In the genomic region with DNA sequence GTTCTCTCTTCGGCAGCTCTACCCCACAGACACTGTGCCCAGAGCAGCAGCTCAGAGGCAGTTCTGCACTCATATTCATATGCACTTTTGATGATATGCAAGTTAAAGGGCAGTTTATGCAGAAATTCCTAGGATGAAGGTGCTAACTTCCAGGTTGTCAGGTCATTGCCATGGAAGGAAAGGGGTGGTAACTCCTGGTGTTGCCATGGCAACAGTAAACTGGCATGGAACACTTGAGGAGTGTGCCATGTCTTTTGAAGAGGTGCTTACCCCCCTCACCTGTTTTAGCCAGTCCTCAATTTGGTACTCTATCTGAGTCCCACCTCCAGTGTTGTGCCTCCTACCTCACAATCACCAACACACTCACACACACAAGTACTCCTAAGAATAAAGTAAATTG, we compare ENCODE assay signal across 14 cellular contexts.
"Had no signal": no experiment of that assay in that cellular context is flagged by ENCODE, and none has a peak within 500 bp of the region (broad histone marks: within the 10 kb centered on the region; RNA-seq: fewer than 3 reads in every experiment).

No MANE protein-coding gene starts in this region.

- H3K27me3 ChIP-seq: cardiac muscle cell, left lung had no signal

- H3K4me3 ChIP-seq: cardiac muscle cell, heart left ventricle, left lung had no signal

- H3K4me1 ChIP-seq: heart left ventricle, left lung had no signal

- H3K4me3 Mint-ChIP-seq: activated B cell treated with CpG ODN at 0.5 μM for 24 hours; activated CD8-positive, alpha-beta T cell treated with anti-CD3 and anti-CD28 coated beads for 36 hours; activated T-cell treated with anti-CD3 and anti-CD28 coated beads, Interleukin-2, amount 50 U/mL, for 4 hours; memory B cell; nephron progenitor cell; stimulated activated memory B cell treated with anti-CD40 and anti-IgM and Interleukin-4, amounts not matched to agents 10 μg/mL and 1 μg/mL and 100 μg/mL, for 72 hours had no signal

- H3K27ac Mint-ChIP-seq: activated B cell treated with CpG ODN at 0.5 μM for 24 hours; activated CD8-positive, alpha-beta T cell treated with anti-CD3 and anti-CD28 coated beads for 36 hours; memory B cell; nephron progenitor cell; stimulated activated memory B cell treated with anti-CD40 and anti-IgM and Interleukin-4, amounts not matched to agents 10 μg/mL and 1 μg/mL and 100 μg/mL, for 72 hours had no signal

- H3K4me1 Mint-ChIP-seq: activated B cell treated with CpG ODN at 0.5 μM for 24 hours; memory B cell; stimulated activated memory B cell treated with anti-CD40 and anti-IgM and Interleukin-4, amounts not matched to agents 10 μg/mL and 1 μg/mL and 100 μg/mL, for 72 hours had no signal

- ATAC-seq: activated CD8-positive, alpha-beta T cell treated with anti-CD3 and anti-CD28 coated beads for 36 hours; activated T-cell treated with anti-CD3 and anti-CD28 coated beads, Interleukin-2, amount 50 U/mL, for 4 hours; heart left ventricle; left lung; stimulated activated memory B cell treated with anti-CD40 and anti-IgM and Interleukin-4, amounts not matched to agents 10 μg/mL and 1 μg/mL and 100 μg/mL, for 72 hours had no signal

- H3K36me3 Mint-ChIP-seq: memory B cell; stimulated activated memory B cell treated with anti-CD40 and anti-IgM and Interleukin-4, amounts not matched to agents 10 μg/mL and 1 μg/mL and 100 μg/mL, for 72 hours had no signal

- H3K36me3 ChIP-seq: cardiac muscle cell, heart left ventricle, left lung had no signal

- DNase-seq: activated B cell treated with CpG ODN at 0.5 μM for 24 hours; activated CD4-positive, alpha-beta T cell treated with anti-CD3 and anti-CD28 coated beads for 48 hours; activated CD8-positive, alpha-beta T cell treated with anti-CD3 and anti-CD28 coated beads for 36 hours; activated effector memory CD4-positive, alpha-beta T cell treated with Interleukin-2 at 50 U/mL for 16 hours; activated naive CD4-positive, alpha-beta T cell treated with anti-CD3 and anti-CD28 coated beads, Interleukin-2, amount 50 U/mL, for 16 hours; activated T-cell treated with anti-CD3 and anti-CD28 coated beads, Interleukin-2, amount 50 U/mL, for 4 hours; heart left ventricle; left lung; nephron progenitor cell; occipital lobe; stimulated activated CD4-positive, alpha-beta T cell treated with anti-CD3 and anti-CD28 coated beads, Interleukin-2, amount 100 ng/mL, for 48 hours had no signal

- H3K27me3 Mint-ChIP-seq: activated B cell treated with CpG ODN at 0.5 μM for 24 hours; activated CD8-positive, alpha-beta T cell treated with anti-CD3 and anti-CD28 coated beads for 36 hours; memory B cell; stimulated activated memory B cell treated with anti-CD40 and anti-IgM and Interleukin-4, amounts not matched to agents 10 μg/mL and 1 μg/mL and 100 μg/mL, for 72 hours had no signal

- H3K27ac ChIP-seq: cardiac muscle cell, heart left ventricle, left lung had no signal
